In the genomic region with DNA sequence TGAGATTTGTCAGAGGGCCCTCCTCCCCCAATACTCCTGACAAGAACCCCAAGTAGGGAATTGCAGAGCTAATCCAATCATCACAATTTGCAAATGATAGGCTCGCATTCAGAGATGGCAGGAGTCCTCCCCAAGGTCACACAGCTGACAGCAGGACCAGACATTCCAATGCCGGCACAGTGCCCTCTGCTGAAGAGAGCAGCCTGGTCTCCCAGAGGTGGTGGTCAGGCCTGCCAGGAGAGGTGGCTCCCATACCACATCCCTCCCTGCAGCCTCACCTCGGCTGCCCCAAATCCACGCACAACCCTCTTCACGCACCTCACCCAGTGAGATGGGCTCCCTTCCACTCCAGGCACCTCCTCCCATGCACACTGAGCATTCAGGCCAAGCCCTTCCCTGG, we compare ENCODE assay signal across 33 cellular contexts. TPM values are rescaled to one million over a fixed set of nuclear protein-coding genes. Genes with fewer than 3 reads are reported as not detected.
"Had no signal": no experiment of that assay in that cellular context is flagged by ENCODE, and none has a peak within 500 bp of the region (broad histone marks: within the 10 kb centered on the region; RNA-seq: fewer than 3 reads in every experiment).

No MANE protein-coding gene starts in this region.

- H3K4me3 ChIP-seq: left lung, lower lobe of right lung, ovary, smooth muscle cell, tibial nerve, vagina had no signal

- H3K27ac Mint-ChIP-seq: immature natural killer cell; naive thymus-derived CD8-positive, alpha-beta T cell; nephron; progenitor cell of endocrine pancreas; stimulated activated memory B cell treated with anti-CD40 and anti-IgM and Interleukin-4, amounts not matched to agents 10 μg/mL and 1 μg/mL and 100 μg/mL, for 72 hours; stimulated activated naive CD8-positive, alpha-beta T cell treated with anti-CD3 and anti-CD28 coated beads, Interleukin-15, amount 100 ng/mL, for 72 hours; type B pancreatic cell had no signal

- ATAC-seq: left colon; left lung; lower lobe of right lung; naive thymus-derived CD8-positive, alpha-beta T cell; right cardiac atrium; stimulated activated memory B cell treated with anti-CD40 and anti-IgM and Interleukin-4, amounts not matched to agents 10 μg/mL and 1 μg/mL and 100 μg/mL, for 72 hours; stimulated activated naive CD8-positive, alpha-beta T cell treated with anti-CD3 and anti-CD28 coated beads, Interleukin-15, amount 100 ng/mL, for 72 hours had no signal

- H3K27me3 ChIP-seq: ovary, vagina had no signal

- H3K36me3 Mint-ChIP-seq: immature natural killer cell; naive thymus-derived CD8-positive, alpha-beta T cell; stimulated activated memory B cell treated with anti-CD40 and anti-IgM and Interleukin-4, amounts not matched to agents 10 μg/mL and 1 μg/mL and 100 μg/mL, for 72 hours; type B pancreatic cell had no signal

- DNase-seq: hypothalamus; immature natural killer cell; kidney; left colon; left lung; lower lobe of right lung; mammary epithelial cell; mesenchymal stem cell; naive thymus-derived CD8-positive, alpha-beta T cell; ovary; right cardiac atrium; stimulated activated CD4-positive, alpha-beta T cell treated with anti-CD3 and anti-CD28 coated beads, Interleukin-1b, Interleukin-23, amount 100 ng/mL, for 48 hours; stimulated activated CD4-positive, alpha-beta T cell treated with anti-CD3 and anti-CD28 coated beads, Interleukin-2, amount 100 ng/mL, for 48 hours; stimulated activated CD4-positive, alpha-beta T cell treated with anti-CD3 and anti-CD28 coated beads, Interleukin-4, amount 100 ng/mL, for 4 hours; stimulated activated CD8-positive, alpha-beta memory T cell treated with anti-CD3 and anti-CD28 coated beads, Interleukin-4, amount 100 ng/mL, for 48 hours; stimulated activated naive CD4-positive, alpha-beta T cell treated with Interleukin-2 at 50 U/mL for 16 hours; stimulated activated naive CD8-positive, alpha-beta T cell treated with anti-CD3 and anti-CD28 coated beads, Interleukin-15, amount 100 ng/mL, for 72 hours; substantia nigra had no signal

- H3K4me3 Mint-ChIP-seq: immature natural killer cell; naive thymus-derived CD8-positive, alpha-beta T cell; nephron; neural crest cell; stimulated activated memory B cell treated with anti-CD40 and anti-IgM and Interleukin-4, amounts not matched to agents 10 μg/mL and 1 μg/mL and 100 μg/mL, for 72 hours; stimulated activated naive CD8-positive, alpha-beta T cell treated with anti-CD3 and anti-CD28 coated beads, Interleukin-15, amount 100 ng/mL, for 72 hours; type B pancreatic cell had no signal

- H3K4me2 ChIP-seq: smooth muscle cell had no signal

- H3K27ac ChIP-seq: left lung, lower lobe of right lung, ovary, tibial nerve, vagina had no signal

- H3K4me1 Mint-ChIP-seq: immature natural killer cell; naive thymus-derived CD8-positive, alpha-beta T cell; nephron; neural crest cell had no signal

- H3K9me3 Mint-ChIP-seq: immature natural killer cell; nephron; neural crest cell; stimulated activated memory B cell treated with anti-CD40 and anti-IgM and Interleukin-4, amounts not matched to agents 10 μg/mL and 1 μg/mL and 100 μg/mL, for 72 hours; stimulated activated naive CD8-positive, alpha-beta T cell treated with anti-CD3 and anti-CD28 coated beads, Interleukin-15, amount 100 ng/mL, for 72 hours; type B pancreatic cell had no signal

- H3K36me3 ChIP-seq: left lung, lower lobe of right lung, ovary, tibial nerve, vagina had no signal

- H3K4me1 ChIP-seq: left lung, lower lobe of right lung, tibial nerve, vagina had no signal

- H3K9me3 ChIP-seq: left lung, lower lobe of right lung, ovary, tibial nerve, vagina had no signal

- FAIRE-seq: islet of Langerhans, kidney had no signal

RNA-seq across cellular contexts. Expression of a gene that starts 25.4 kb away (rescaled TPM):
- total RNA-seq: left colon; left lung; liver; mucosa of gallbladder; naive thymus-derived CD8-positive, alpha-beta T cell; ovary; pulmonary artery endothelial cell; renal cortical epithelial cell; right cardiac atrium; temporal lobe; ureter; vagina had no signal
- polyA plus RNA-seq: immature natural killer cell; liver; mammary epithelial cell; naive thymus-derived CD8-positive, alpha-beta T cell; ovary; right cardiac atrium had no signal
